1 cellular context compared by ENCODE assay signal in the genomic region with DNA sequence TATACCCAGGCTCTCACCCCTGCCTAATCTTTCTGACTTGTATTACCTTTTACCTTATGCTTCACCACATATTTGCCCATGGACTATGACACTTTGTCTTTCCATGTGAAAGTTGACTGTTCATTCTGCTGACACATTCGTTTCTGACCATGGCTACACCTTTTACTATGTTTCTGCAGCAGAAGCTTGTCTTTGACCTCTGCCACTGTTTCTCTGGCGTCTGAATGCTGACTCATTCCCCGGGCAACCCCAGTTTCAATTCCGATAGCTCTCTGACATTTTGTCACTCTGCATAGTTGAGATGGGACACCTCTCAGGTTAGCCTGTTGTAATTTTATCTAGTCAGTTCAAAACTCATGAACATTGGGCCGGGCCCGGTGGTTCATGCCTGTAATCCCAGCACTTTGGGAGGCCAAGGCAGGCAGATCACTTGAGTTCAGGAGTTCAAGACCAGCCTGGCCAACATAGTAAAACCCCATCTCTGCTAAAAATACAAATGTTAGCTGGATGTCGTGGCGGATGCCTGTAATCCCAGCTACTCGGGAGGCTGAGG.
TF ChIP-seq lines count a peak whose summit lies in the region.

No MANE protein-coding gene starts in this region.

TF ChIP-seq in K562, 482 proteins besides CTCF, POLR2A, EP300 and RAD21 (continued from another document and continues in another):
- TF ChIP-seq, protein P1, sequence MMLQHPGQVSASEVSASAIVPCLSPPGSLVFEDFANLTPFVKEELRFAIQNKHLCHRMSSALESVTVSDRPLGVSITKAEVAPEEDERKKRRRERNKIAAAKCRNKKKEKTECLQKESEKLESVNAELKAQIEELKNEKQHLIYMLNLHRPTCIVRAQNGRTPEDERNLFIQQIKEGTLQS (IDR thresholded peaks at IDR 0.05), result peak; percentile 74
- TF ChIP-seq, protein P1 (CRISPR knock-in tag; conservative IDR thresholded peaks at IDR 0.05), result no peak
- TF ChIP-seq ZNF347 (CRISPR knock-in tag; IDR thresholded peaks at IDR 0.05; ENCODE audit: low read depth), result no peak
- TF ChIP-seq ASH1L (IDR thresholded peaks at IDR 0.05; ENCODE audit: borderline replicate concordance, low read depth, partially characterized antibody), result no peak
- TF ChIP-seq YY1 (IDR thresholded peaks at IDR 0.05; ENCODE audit: borderline replicate concordance in 1 of 3, control insufficient read depth in 1 of 3, extremely low read depth in 1 of 3, insufficient read depth in 3 of 3, insufficient read length in 1 of 3, insufficient replicate concordance in 2 of 3, low read depth in 1 of 3, low read length in 2 of 3), result peak in 1 of 3 experiments; percentile 15
- TF ChIP-seq, protein P2, sequence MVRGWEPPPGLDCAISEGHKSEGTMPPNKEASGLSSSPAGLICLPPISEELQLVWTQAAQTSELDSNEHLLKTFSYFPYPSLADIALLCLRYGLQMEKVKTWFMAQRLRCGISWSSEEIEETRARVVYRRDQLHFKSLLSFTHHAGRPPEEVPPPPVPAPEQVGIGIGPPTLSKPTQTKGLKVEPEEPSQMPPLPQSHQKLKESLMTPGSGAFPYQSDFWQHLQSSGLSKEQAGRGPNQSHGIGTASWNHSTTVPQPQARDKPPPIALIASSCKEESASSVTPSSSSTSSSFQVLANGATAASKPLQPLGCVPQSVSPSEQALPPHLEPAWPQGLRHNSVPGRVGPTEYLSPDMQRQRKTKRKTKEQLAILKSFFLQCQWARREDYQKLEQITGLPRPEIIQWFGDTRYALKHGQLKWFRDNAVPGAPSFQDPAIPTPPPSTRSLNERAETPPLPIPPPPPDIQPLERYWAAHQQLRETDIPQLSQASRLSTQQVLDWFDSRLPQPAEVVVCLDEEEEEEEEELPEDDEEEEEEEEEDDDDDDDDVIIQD (CRISPR knock-in tag; IDR thresholded peaks at IDR 0.05), result no peak
- no peak for TF ChIP-seq ESRRB (CRISPR knock-in tag; IDR thresholded peaks at IDR 0.05; ENCODE audit: borderline replicate concordance)
- no peak for TF ChIP-seq SP1 (CRISPR knock-in tag; IDR thresholded peaks at IDR 0.05)
- no peak for TF ChIP-seq HEY1 (CRISPR knock-in tag; IDR thresholded peaks at IDR 0.05; ENCODE audit: borderline replicate concordance)
- no peak for TF ChIP-seq PHB (CRISPR knock-in tag; IDR thresholded peaks at IDR 0.05)
- no peak for TF ChIP-seq NR2C2 (CRISPR knock-in tag; IDR thresholded peaks at IDR 0.05)
- peak; percentile 82 for TF ChIP-seq NR2C2 (tag; IDR thresholded peaks at IDR 0.05)
- no peak for TF ChIP-seq ZNF263 (CRISPR knock-in tag; IDR thresholded peaks at IDR 0.05; ENCODE audit: borderline replicate concordance)
- TF ChIP-seq NFIX (CRISPR knock-in tag; IDR thresholded peaks at IDR 0.05; ENCODE audit: low read depth), result no peak
- no peak for TF ChIP-seq ERF (CRISPR knock-in tag; IDR thresholded peaks at IDR 0.05)
- no peak for TF ChIP-seq ZNF668 (CRISPR knock-in tag; IDR thresholded peaks at IDR 0.05)
- TF ChIP-seq ZNF41 (CRISPR knock-in tag; conservative IDR thresholded peaks at IDR 0.05), result no peak
- TF ChIP-seq HMG20B (CRISPR knock-in tag; IDR thresholded peaks at IDR 0.05), result no peak
- no peak for TF ChIP-seq SIN3A (IDR thresholded peaks at IDR 0.05; ENCODE audit: borderline replicate concordance in 2 of 2, control insufficient read depth in 1 of 2, low read depth in 2 of 2, low read length in 2 of 2)
- TF ChIP-seq SIRT6 (IDR thresholded peaks at IDR 0.05; ENCODE audit: low read depth, low read length), result no peak
- TF ChIP-seq, protein P3, sequence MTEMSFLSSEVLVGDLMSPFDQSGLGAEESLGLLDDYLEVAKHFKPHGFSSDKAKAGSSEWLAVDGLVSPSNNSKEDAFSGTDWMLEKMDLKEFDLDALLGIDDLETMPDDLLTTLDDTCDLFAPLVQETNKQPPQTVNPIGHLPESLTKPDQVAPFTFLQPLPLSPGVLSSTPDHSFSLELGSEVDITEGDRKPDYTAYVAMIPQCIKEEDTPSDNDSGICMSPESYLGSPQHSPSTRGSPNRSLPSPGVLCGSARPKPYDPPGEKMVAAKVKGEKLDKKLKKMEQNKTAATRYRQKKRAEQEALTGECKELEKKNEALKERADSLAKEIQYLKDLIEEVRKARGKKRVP (CRISPR knock-in tag; IDR thresholded peaks at IDR 0.05), result no peak
- TF ChIP-seq IFI16 (CRISPR knock-in tag; IDR thresholded peaks at IDR 0.05), result no peak
- peak; percentile 65; the same call in 1 of the 2 replicates for TF ChIP-seq HDAC2 (IDR thresholded peaks at IDR 0.05)
- no peak for TF ChIP-seq PHTF2 (CRISPR knock-in tag; IDR thresholded peaks at IDR 0.05)
- peak; percentile 100 for TF ChIP-seq ZNF316 (IDR thresholded peaks at IDR 0.05)
- TF ChIP-seq, protein P4, sequence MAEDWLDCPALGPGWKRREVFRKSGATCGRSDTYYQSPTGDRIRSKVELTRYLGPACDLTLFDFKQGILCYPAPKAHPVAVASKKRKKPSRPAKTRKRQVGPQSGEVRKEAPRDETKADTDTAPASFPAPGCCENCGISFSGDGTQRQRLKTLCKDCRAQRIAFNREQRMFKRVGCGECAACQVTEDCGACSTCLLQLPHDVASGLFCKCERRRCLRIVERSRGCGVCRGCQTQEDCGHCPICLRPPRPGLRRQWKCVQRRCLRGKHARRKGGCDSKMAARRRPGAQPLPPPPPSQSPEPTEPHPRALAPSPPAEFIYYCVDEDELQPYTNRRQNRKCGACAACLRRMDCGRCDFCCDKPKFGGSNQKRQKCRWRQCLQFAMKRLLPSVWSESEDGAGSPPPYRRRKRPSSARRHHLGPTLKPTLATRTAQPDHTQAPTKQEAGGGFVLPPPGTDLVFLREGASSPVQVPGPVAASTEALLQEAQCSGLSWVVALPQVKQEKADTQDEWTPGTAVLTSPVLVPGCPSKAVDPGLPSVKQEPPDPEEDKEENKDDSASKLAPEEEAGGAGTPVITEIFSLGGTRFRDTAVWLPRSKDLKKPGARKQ (CRISPR knock-in tag; IDR thresholded peaks at IDR 0.05), result no peak
- TF ChIP-seq, protein P5, sequence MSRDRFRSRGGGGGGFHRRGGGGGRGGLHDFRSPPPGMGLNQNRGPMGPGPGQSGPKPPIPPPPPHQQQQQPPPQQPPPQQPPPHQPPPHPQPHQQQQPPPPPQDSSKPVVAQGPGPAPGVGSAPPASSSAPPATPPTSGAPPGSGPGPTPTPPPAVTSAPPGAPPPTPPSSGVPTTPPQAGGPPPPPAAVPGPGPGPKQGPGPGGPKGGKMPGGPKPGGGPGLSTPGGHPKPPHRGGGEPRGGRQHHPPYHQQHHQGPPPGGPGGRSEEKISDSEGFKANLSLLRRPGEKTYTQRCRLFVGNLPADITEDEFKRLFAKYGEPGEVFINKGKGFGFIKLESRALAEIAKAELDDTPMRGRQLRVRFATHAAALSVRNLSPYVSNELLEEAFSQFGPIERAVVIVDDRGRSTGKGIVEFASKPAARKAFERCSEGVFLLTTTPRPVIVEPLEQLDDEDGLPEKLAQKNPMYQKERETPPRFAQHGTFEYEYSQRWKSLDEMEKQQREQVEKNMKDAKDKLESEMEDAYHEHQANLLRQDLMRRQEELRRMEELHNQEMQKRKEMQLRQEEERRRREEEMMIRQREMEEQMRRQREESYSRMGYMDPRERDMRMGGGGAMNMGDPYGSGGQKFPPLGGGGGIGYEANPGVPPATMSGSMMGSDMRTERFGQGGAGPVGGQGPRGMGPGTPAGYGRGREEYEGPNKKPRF (IDR thresholded peaks at IDR 0.05; ENCODE audit: low read depth, low read length), result no peak
- TF ChIP-seq, protein P6, sequence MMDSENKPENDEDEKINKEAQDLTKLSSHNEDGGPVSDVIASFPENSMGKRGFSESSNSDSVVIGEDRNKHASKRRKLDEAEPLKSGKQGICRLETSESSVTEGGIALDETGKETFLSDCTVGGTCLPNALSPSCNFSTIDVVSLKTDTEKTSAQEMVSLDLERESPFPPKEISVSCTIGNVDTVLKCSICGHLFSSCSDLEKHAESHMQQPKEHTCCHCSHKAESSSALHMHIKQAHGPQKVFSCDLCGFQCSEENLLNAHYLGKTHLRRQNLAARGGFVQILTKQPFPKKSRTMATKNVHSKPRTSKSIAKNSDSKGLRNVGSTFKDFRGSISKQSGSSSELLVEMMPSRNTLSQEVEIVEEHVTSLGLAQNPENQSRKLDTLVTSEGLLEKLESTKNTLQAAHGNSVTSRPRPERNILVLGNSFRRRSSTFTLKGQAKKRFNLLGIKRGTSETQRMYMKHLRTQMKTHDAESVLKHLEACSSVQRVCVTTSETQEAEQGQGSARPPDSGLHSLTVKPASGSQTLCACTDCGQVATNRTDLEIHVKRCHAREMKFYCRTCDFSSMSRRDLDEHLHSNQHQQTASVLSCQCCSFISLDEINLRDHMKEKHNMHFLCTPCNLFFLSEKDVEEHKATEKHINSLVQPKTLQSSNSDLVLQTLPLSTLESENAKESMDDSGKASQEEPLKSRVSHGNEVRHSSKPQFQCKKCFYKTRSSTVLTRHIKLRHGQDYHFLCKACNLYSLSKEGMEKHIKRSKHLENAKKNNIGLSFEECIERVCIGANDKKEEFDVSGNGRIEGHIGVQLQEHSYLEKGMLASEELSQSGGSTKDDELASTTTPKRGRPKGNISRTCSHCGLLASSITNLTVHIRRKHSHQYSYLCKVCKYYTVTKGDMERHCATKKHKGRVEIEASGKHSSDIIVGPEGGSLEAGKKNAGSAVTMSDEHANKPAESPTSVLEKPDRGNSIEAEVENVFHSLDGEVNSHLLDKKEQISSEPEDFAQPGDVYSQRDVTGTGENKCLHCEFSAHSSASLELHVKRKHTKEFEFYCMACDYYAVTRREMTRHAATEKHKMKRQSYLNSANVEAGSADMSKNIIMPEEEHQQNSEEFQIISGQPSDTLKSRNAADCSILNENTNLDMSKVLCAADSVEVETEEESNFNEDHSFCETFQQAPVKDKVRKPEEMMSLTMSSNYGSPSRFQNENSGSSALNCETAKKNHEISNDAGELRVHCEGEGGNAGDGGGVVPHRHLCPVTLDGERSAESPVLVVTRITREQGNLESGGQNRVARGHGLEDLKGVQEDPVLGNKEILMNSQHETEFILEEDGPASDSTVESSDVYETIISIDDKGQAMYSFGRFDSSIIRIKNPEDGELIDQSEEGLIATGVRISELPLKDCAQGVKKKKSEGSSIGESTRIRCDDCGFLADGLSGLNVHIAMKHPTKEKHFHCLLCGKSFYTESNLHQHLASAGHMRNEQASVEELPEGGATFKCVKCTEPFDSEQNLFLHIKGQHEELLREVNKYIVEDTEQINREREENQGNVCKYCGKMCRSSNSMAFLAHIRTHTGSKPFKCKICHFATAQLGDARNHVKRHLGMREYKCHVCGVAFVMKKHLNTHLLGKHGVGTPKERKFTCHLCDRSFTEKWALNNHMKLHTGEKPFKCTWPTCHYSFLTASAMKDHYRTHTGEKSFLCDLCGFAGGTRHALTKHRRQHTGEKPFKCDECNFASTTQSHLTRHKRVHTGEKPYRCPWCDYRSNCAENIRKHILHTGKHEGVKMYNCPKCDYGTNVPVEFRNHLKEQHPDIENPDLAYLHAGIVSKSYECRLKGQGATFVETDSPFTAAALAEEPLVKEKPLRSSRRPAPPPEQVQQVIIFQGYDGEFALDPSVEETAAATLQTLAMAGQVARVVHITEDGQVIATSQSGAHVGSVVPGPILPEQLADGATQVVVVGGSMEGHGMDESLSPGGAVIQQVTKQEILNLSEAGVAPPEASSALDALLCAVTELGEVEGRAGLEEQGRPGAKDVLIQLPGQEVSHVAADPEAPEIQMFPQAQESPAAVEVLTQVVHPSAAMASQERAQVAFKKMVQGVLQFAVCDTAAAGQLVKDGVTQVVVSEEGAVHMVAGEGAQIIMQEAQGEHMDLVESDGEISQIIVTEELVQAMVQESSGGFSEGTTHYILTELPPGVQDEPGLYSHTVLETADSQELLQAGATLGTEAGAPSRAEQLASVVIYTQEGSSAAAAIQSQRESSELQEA (IDR thresholded peaks at IDR 0.05; ENCODE audit: low read depth), result no peak
- TF ChIP-seq FOXJ3 (CRISPR knock-in tag; IDR thresholded peaks at IDR 0.05), result no peak
- TF ChIP-seq ATF7 (IDR thresholded peaks at IDR 0.05), result peak; percentile 40; the same call in 1 of the 2 replicates
- TF ChIP-seq ZNF232 (CRISPR knock-in tag; IDR thresholded peaks at IDR 0.05), result no peak
- TF ChIP-seq TAF1 (IDR thresholded peaks at IDR 0.05; ENCODE audit: control insufficient read depth, extremely low read depth, insufficient read depth, low read length, severe bottlenecking), result no peak
- no peak for TF ChIP-seq ZC3H8 (IDR thresholded peaks at IDR 0.05)
- TF ChIP-seq CREB1 (IDR thresholded peaks at IDR 0.05), result no peak
- TF ChIP-seq CREB1 (CRISPR knock-in tag; IDR thresholded peaks at IDR 0.05), result no peak
- TF ChIP-seq ZNF431 (CRISPR knock-in tag; IDR thresholded peaks at IDR 0.05), result no peak
- TF ChIP-seq ZFX (CRISPR knock-in tag; IDR thresholded peaks at IDR 0.05), result no peak
- no peak for TF ChIP-seq ZNF75A (CRISPR knock-in tag; IDR thresholded peaks at IDR 0.05)
- TF ChIP-seq TEAD1 (CRISPR knock-in tag; IDR thresholded peaks at IDR 0.05), result no peak
- TF ChIP-seq PPARD (CRISPR knock-in tag; IDR thresholded peaks at IDR 0.05), result no peak
- TF ChIP-seq CHD4 (IDR thresholded peaks at IDR 0.05; ENCODE audit: insufficient read depth, insufficient replicate concordance, low read depth, low read length, poor library complexity, severe bottlenecking), result no peak
- no peak for TF ChIP-seq SMAD1 (IDR thresholded peaks at IDR 0.05; ENCODE audit: low read depth, low read length, partially characterized antibody)
- TF ChIP-seq ZSCAN32 (CRISPR knock-in tag; IDR thresholded peaks at IDR 0.05), result no peak
- no peak for TF ChIP-seq ZNF699 (CRISPR knock-in tag; IDR thresholded peaks at IDR 0.05; ENCODE audit: insufficient replicate concordance)
- TF ChIP-seq ZNF23 (CRISPR knock-in tag; IDR thresholded peaks at IDR 0.05), result no peak
